In the genomic region with DNA sequence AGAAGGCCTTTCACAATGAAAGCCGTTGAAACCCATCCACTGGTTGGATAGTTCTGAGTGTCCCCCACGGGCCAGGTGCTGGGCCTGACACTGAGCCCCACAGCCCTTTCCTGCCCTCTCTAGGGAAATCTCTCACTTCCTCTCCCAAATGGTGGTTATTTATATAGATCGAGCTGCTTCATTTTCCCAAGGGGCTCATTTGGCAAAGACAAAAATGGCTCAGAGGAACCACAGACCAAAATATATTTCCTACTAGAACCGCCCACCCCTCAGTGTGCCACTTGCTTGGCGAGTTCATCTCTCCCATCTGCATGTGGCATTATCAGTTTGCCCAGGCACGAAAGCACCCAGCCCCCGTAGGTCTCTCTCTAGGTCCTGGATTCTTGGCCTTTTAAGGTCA, we compare ENCODE assay signal across 26 cellular contexts. TPM values are rescaled to one million over a fixed set of nuclear protein-coding genes. Genes with fewer than 3 reads are reported as not detected.
DNase-seq lines count a peak whose midpoint lies in the region; ATAC-seq, FAIRE-seq and TF ChIP-seq lines count a peak whose summit lies in the region.
"Had no signal": no experiment of that assay in that cellular context is flagged by ENCODE, and none has a peak within 500 bp of the region (broad histone marks: within the 10 kb centered on the region; RNA-seq: fewer than 3 reads in every experiment).

No MANE protein-coding gene starts in this region.

- DNase-seq in MCF 10A (ENCODE audit: unreplicated experiment) (no peak), breast epithelium (ENCODE audit: low spot score in 2 of 2) (no peak), LHCN-M2 (ENCODE audit: low read depth) (peak; percentile 71), GM12878 (ENCODE audit: low read depth, low spot score) (peak; percentile 15), H7 (no peak), nephron progenitor cell (no peak), PC-9 (no peak), mucosa of gallbladder (ENCODE audit: low spot score) (no peak)
- DNase-seq: ACHN; activated CD4-positive, alpha-beta T cell treated with anti-CD3 and anti-CD28 coated beads for 4 hours; activated naive CD8-positive, alpha-beta T cell treated with anti-CD3 and anti-CD28 coated beads for 36 hours; effector memory CD4-positive, alpha-beta T cell; mammary epithelial cell; naive thymus-derived CD4-positive, alpha-beta T cell; NCI-H1048; NCI-H2081; stimulated activated CD8-positive, alpha-beta memory T cell treated with anti-CD3 and anti-CD28 coated beads, Interleukin-4, amount 100 ng/mL, for 48 hours had no signal

- H3K9me3 Mint-ChIP-seq in MCF 10A (ENCODE audit: unreplicated experiment) (peaks cover 9% of the 10 kb centered on the region), nephron progenitor cell (no peaks in the 10 kb centered on the region)

- H4K20me1 ChIP-seq in GM12878 (ENCODE audit: control insufficient read depth, insufficient read depth): no peaks in the 10 kb centered on the region
- no peaks in the 10 kb centered on the region for H4K20me1 ChIP-seq in PC-9 (ENCODE audit: insufficient read depth)

- no peaks in the 10 kb centered on the region for H3K27me3 Mint-ChIP-seq in MCF 10A (ENCODE audit: insufficient read depth, unreplicated experiment)
- peaks cover 17% of the 10 kb centered on the region for H3K27me3 Mint-ChIP-seq in nephron progenitor cell (ENCODE audit: low read depth, poor library complexity)
- H3K27me3 Mint-ChIP-seq: activated naive CD8-positive, alpha-beta T cell treated with anti-CD3 and anti-CD28 coated beads for 36 hours; activated T-helper 17 cell treated with anti-CD3 and anti-CD28 coated beads, Interleukin-2, amount 50 U/mL, for 72 hours; naive thymus-derived CD4-positive, alpha-beta T cell had no signal

- no peaks in the 10 kb centered on the region for H3F3A ChIP-seq in PC-9 (ENCODE audit: insufficient read depth, low read depth)

- H3K4me3 Mint-ChIP-seq in MCF 10A (ENCODE audit: unreplicated experiment) (no peak overlapping the region), nephron progenitor cell (no peak overlapping the region)
- H3K4me3 Mint-ChIP-seq: activated naive CD8-positive, alpha-beta T cell treated with anti-CD3 and anti-CD28 coated beads for 36 hours; activated T-helper 17 cell treated with anti-CD3 and anti-CD28 coated beads, Interleukin-2, amount 50 U/mL, for 72 hours; CD14-positive monocyte; naive thymus-derived CD4-positive, alpha-beta T cell had no signal

- H3K36me3 ChIP-seq in breast epithelium: no peaks in the 10 kb centered on the region
- H3K36me3 ChIP-seq in GM12878 (ENCODE audit: control insufficient read depth in 2 of 2, insufficient read depth in 2 of 2, low read length in 1 of 2): no peaks in the 10 kb centered on the region
- no peaks in the 10 kb centered on the region for H3K36me3 ChIP-seq in H7 (replicated peaks; ENCODE audit: control insufficient read depth, insufficient read depth, low read length)
- no peaks in the 10 kb centered on the region for H3K36me3 ChIP-seq in PC-9 (ENCODE audit: low read depth)
- H3K36me3 ChIP-seq: esophagus muscularis mucosa, right atrium auricular region had no signal

- TF ChIP-seq POLR2A in breast epithelium (IDR thresholded peaks at IDR 0.05) (no peak), GM12878 (IDR thresholded peaks at IDR 0.05; ENCODE audit: low read depth, low read length) (no peak)

- RAD21 ChIA-PET in GM12878 (lab: Charles Lee; ENCODE audit: unreplicated experiment): interaction anchor here (1.0 kb wide), 1 partner anchor 203 kb away, joined by 3 read pairs; no protein-coding TSS in a partner anchor

- H3K79me2 ChIP-seq in GM12878 (ENCODE audit: control insufficient read depth, insufficient read depth, low read length) (no peaks in the 10 kb centered on the region), PC-9 (ENCODE audit: low read depth) (no peaks in the 10 kb centered on the region)

- no TSS peak for BruUV-seq in MCF 10A (replicated peaks; lab: Mats Ljungman, UMichigan)
- no TSS peak for BruUV-seq in GM12878 (replicated peaks; lab: Mats Ljungman, UMichigan)
- no TSS peak for BruUV-seq in PC-9 (replicated peaks; lab: Mats Ljungman, UMichigan)

- WGBS in GM12878 (ENCODE audit: insufficient coverage, insufficient replicate concordance, low lambda C conversion rate, missing lambda C conversion rate): 6% methylated on average over 7 of the region's 7 CpGs

- no peak for TF ChIP-seq EP300 in GM12878 (IDR thresholded peaks at IDR 0.05; ENCODE audit: borderline replicate concordance in 1 of 2, control insufficient read depth in 1 of 2, low read depth in 2 of 2, low read length in 2 of 2)

- H3K9me3 ChIP-seq in breast epithelium: no peaks in the 10 kb centered on the region
- no peaks in the 10 kb centered on the region for H3K9me3 ChIP-seq in GM12878 (replicated peaks; ENCODE audit: control insufficient read depth, insufficient read depth, low read length)
- H3K9me3 ChIP-seq in PC-9 (ENCODE audit: insufficient read depth, low read depth): no peaks in the 10 kb centered on the region
- H3K9me3 ChIP-seq: esophagus muscularis mucosa, right atrium auricular region had no signal

- no peak for FAIRE-seq in GM12878 (lab: Jason Lieb, UNC)
- FAIRE-seq: GM12892, TTC549 had no signal

- intact Hi-C loops in MCF 10A (cut with micrococcal nuclease): no loop called here
- intact Hi-C loops in breast epithelium (cut with DNase I; ENCODE audit: low total_unique reads): loop anchor here (1.0 kb wide), 1 partner anchor 21 kb away; no protein-coding TSS in a partner anchor
- intact Hi-C loops in GM12878 (cut with micrococcal nuclease; ENCODE audit: unreplicated experiment): no loop called here
- intact Hi-C loops in PC-9 (cut with micrococcal nuclease; ENCODE audit: unreplicated experiment): no loop called here

- POLR2A ChIA-PET in MCF 10A (lab: Yijun Ruan, JAX) (no interaction called here), GM12878 (lab: Charles Lee) (no interaction called here), PC-9 (lab: Charles Lee; ENCODE audit: unreplicated experiment) (no interaction called here)

- no peaks in the 10 kb centered on the region for H3K36me3 Mint-ChIP-seq in MCF 10A (ENCODE audit: insufficient read depth, unreplicated experiment)
- no peaks in the 10 kb centered on the region for H3K36me3 Mint-ChIP-seq in nephron progenitor cell (ENCODE audit: low read depth)
- H3K36me3 Mint-ChIP-seq: activated naive CD8-positive, alpha-beta T cell treated with anti-CD3 and anti-CD28 coated beads for 36 hours; CD14-positive monocyte had no signal

- SMC1A ChIA-PET in GM12878 (lab: Charles Lee; ENCODE audit: uncharacterized antibody, unreplicated experiment): interaction anchor here (1.4 to 2.9 kb wide), 2 partner anchors 8 to 12 kb away, joined by 4 to 10 read pairs; no protein-coding TSS in a partner anchor

- TF ChIP-seq RAD21 in GM12878 (IDR thresholded peaks at IDR 0.05; ENCODE audit: insufficient read depth, low read depth, low read length): no peak

- ATAC-seq in GM12878: peak; percentile 49
- ATAC-seq: activated T-helper 17 cell treated with anti-CD3 and anti-CD28 coated beads, Interleukin-2, amount 50 U/mL, for 72 hours; HCT116; naive thymus-derived CD4-positive, alpha-beta T cell; Right ventricle myocardium inferior had no signal

- H2AFZ ChIP-seq in GM12878 (ENCODE audit: control insufficient read depth, low read depth, low read length) (no peak overlapping the region), PC-9 (no peak overlapping the region)

- H3K9ac ChIP-seq in GM12878 (ENCODE audit: control insufficient read depth, insufficient read depth, low read length): no peak overlapping the region

- CTCF ChIA-PET in MCF 10A (lab: Yijun Ruan, JAX): no interaction called here
- CTCF ChIA-PET in GM12878 (lab: Yijun Ruan, JAX): no interaction called here
- CTCF ChIA-PET in PC-9 (lab: Charles Lee): no interaction called here

- H3K4me1 ChIP-seq in breast epithelium (no peaks in the 10 kb centered on the region), GM12878 (ENCODE audit: control insufficient read depth, insufficient read depth, low read length) (peaks cover 7% of the 10 kb centered on the region; the same call in 1 of the 2 replicates), PC-9 (replicated peaks; ENCODE audit: insufficient read depth) (no peaks in the 10 kb centered on the region)

- H3K4me2 ChIP-seq in GM12878 (ENCODE audit: control insufficient read depth, insufficient read depth) (no peak overlapping the region; the same call in 1 of the 2 replicates), PC-9 (no peak overlapping the region)

- H3K27ac ChIP-seq in breast epithelium (no peak overlapping the region), GM12878 (ENCODE audit: control insufficient read depth, insufficient read depth) (no peak overlapping the region), PC-9 (no peak overlapping the region)
- H3K27ac ChIP-seq: esophagus muscularis mucosa, HL-60, right atrium auricular region had no signal

- in situ Hi-C loops in GM12878 (cut with MboI): no loop called here

- H3K27ac Mint-ChIP-seq in MCF 10A (ENCODE audit: low read depth, unreplicated experiment) (peak overlapping the region; percentile 3), nephron progenitor cell (no peak overlapping the region)
- H3K27ac Mint-ChIP-seq: activated naive CD8-positive, alpha-beta T cell treated with anti-CD3 and anti-CD28 coated beads for 36 hours; activated T-helper 17 cell treated with anti-CD3 and anti-CD28 coated beads, Interleukin-2, amount 50 U/mL, for 72 hours; CD14-positive monocyte had no signal

- no peak overlapping the region for H3K4me3 ChIP-seq in breast epithelium
- no peak overlapping the region for H3K4me3 ChIP-seq in GM12878
- no peak overlapping the region for H3K4me3 ChIP-seq in H7 (ENCODE audit: insufficient read depth, low read depth, low read length)
- H3K4me3 ChIP-seq in PC-9: no peak overlapping the region
- H3K4me3 ChIP-seq: esophagus muscularis mucosa, right atrium auricular region had no signal

- H3K4me1 Mint-ChIP-seq in MCF 10A (ENCODE audit: insufficient read depth, unreplicated experiment) (peaks cover 4% of the 10 kb centered on the region), nephron progenitor cell (peaks cover 25% of the 10 kb centered on the region)

- no peaks in the 10 kb centered on the region for H3K9me2 ChIP-seq in PC-9 (ENCODE audit: insufficient read depth)

- H3K27me3 ChIP-seq in breast epithelium: no peaks in the 10 kb centered on the region
- no peaks in the 10 kb centered on the region for H3K27me3 ChIP-seq in GM12878 (replicated peaks in 1 of 2; ENCODE audit: control insufficient read depth in 2 of 2, insufficient read depth in 2 of 2, low read length in 1 of 2)
- no peaks in the 10 kb centered on the region for H3K27me3 ChIP-seq in H7 (ENCODE audit: control insufficient read depth, insufficient read depth, low read length)
- no peaks in the 10 kb centered on the region for H3K27me3 ChIP-seq in PC-9 (ENCODE audit: insufficient read depth, low read depth)
- H3K27me3 ChIP-seq: esophagus muscularis mucosa, right atrium auricular region had no signal

- TF ChIP-seq CTCF in MCF 10A (IDR thresholded peaks at IDR 0.05; ENCODE audit: unreplicated experiment): no peak
- TF ChIP-seq CTCF in breast epithelium (IDR thresholded peaks at IDR 0.05): no peak
- no peak for TF ChIP-seq CTCF in GM12878 (IDR thresholded peaks at IDR 0.05 in 2 of 3, conservative IDR thresholded peaks at IDR 0.05 in 1 of 3; ENCODE audit: control insufficient read depth in 2 of 3, extremely low read depth in 1 of 3, insufficient read depth in 1 of 3, low read depth in 3 of 3, low read length in 3 of 3)
- no peak for TF ChIP-seq CTCF in nephron progenitor cell (IDR thresholded peaks at IDR 0.05)
- TF ChIP-seq CTCF in PC-9 (conservative IDR thresholded peaks at IDR 0.05): no peak

RNA-seq across cellular contexts. Expression of a gene that starts 53.3 kb away (rescaled TPM):
- 17.4 and 18.5 TPM in 2 replicates for total RNA-seq in MCF 10A (2022)
- total RNA-seq in breast epithelium: 10 to 100 TPM; 12.0 to 24.7 (median 23.3) TPM
- total RNA-seq in LHCN-M2 (2014; rRNA removed): 37.8 and 38.2 TPM in 2 replicates
- 10.4 TPM for polyA plus RNA-seq in LHCN-M2 (2012)
- 43.7 and 48.5 TPM in 2 replicates for total RNA-seq in GM12878 (2013; cell fraction: nucleolus; rRNA removed)
- total RNA-seq in GM12878 (2014; rRNA removed): 19.7 and 21.6 TPM in 2 replicates
- 16.5 and 20.0 TPM in 2 replicates for total RNA-seq in GM12878 (2014; rRNA removed; fragmentation: Illumina TruSeq; extraction: Trizol)
- 24.4 and 25.9 TPM in 2 replicates for total RNA-seq in GM12878 (2021)
- 17.5 TPM for polyA plus RNA-seq in GM12878 (2011; ENCODE audit: low read depth)
- 40.7 and 41.5 TPM in 2 replicates for polyA plus RNA-seq in GM12878 (2011; rRNA removed)
- polyA plus RNA-seq in GM12878 (2011; cell fraction: cytosol; rRNA removed): 29.4 and 38.6 TPM in 2 replicates
- polyA plus RNA-seq in GM12878 (2011; cell fraction: nucleus; rRNA removed): 101 and 107 TPM in 2 replicates
- 19.2 and 19.4 TPM in 2 replicates for polyA plus RNA-seq in GM12878 (2012)
- polyA plus RNA-seq in GM12878 (2014; fragmentation: Illumina TruSeq; extraction: Trizol): 17.4 and 18.8 TPM in 2 replicates
- polyA plus RNA-seq in GM12878 (2014; fragmentation: Nextera tagmentation; extraction: Ambion mirVana): 10 to 100 TPM in 1 of 2 experiments, 1 to 10 TPM in 1; 4.7 to 10.3 TPM
- 14.1 and 14.2 TPM in 2 replicates for polyA plus RNA-seq in GM12878 (2014; rRNA removed)
- 10 to 100 TPM; 12.3 to 19.3 TPM for polyA plus RNA-seq in GM12878 (2016; fragmentation: Nextera tagmentation; extraction: Ambion mirVana)
- 40.2 and 47.0 TPM in 2 replicates for polyA minus RNA-seq in GM12878 (2011; rRNA and poly(A)+ RNA removed)
- 7.8 and 18.5 TPM in 2 replicates for polyA minus RNA-seq in GM12878 (2011; cell fraction: cytosol; rRNA and poly(A)+ RNA removed)
- 45.6 and 81.6 TPM in 2 replicates for polyA minus RNA-seq in GM12878 (2011; cell fraction: nucleus; rRNA and poly(A)+ RNA removed)
- total RNA-seq in H7 (2014; rRNA removed; shearing (Covaris generic)): 13.3 and 27.3 TPM in 2 replicates
- total RNA-seq in PC-9 (2021): 21.8 and 30.2 TPM in 2 replicates
- 54.0 TPM for total RNA-seq in mucosa of gallbladder

Comparison
In these comparisons a context has a peak if more than half of its experiments do, and no peak if none do; other contexts are left out.
1. DNase-seq: peak in LHCN-M2 (single experiment) and GM12878 (single experiment); none in MCF 10A (single experiment), breast epithelium (0 of 2), H7 (single experiment), nephron progenitor cell (single experiment), PC-9 (0 of 2) and mucosa of gallbladder (single experiment).